In the genomic region with DNA sequence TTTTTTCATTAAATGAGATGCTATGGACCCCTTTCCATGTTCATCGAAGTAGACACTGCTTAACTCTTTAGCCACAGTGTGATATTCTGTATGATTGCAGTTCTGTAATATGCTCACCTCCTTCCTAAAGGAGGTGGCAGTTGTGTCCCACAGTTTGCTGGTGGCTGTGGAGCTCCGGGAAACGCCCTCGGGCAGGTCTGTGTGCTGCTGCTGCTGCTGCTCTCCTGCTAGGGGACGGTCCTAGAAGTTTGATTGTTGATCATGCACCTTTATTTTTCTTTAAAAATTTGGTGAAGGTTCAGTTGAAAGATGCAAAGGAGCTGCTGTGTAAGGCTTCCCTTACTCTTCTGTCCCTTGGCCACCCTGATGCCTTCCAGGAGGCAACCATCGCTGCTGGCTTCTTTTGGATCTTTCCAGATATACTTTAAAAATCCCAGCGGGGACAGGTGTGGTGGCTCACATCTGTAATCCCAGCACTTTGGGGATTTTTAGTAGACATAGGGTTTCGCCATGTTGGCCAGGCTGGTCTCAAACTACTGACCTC, we compare ENCODE assay signal across 26 cellular contexts. TPM values are rescaled to one million over a fixed set of nuclear protein-coding genes. Genes with fewer than 3 reads are reported as not detected.
"Had no signal": no experiment of that assay in that cellular context is flagged by ENCODE, and none has a peak within 500 bp of the region (broad histone marks: within the 10 kb centered on the region; RNA-seq: fewer than 3 reads in every experiment).

No MANE protein-coding gene starts in this region.

- H3K36me3 ChIP-seq: uterus had no signal

- H3K27ac Mint-ChIP-seq: activated CD4-positive, alpha-beta T cell treated with anti-CD3 and anti-CD28 coated beads, Interleukin-2, amount 10 ng/mL, durations not matched to agents 7 days and 5 days; activated CD8-positive, alpha-beta T cell treated with anti-CD3 and anti-CD28 coated beads, Interleukin-2, amount 10 ng/mL, durations not matched to agents 7 days and 5 days; activated naive CD8-positive, alpha-beta T cell treated with anti-CD3 and anti-CD28 coated beads for 36 hours; activated T-helper 2 cell treated with anti-CD3 and anti-CD28 coated beads, Interferon-gamma antibody, Interleukin-2, Interleukin-4, amounts not matched to agents 10 μg/mL and 5 μg/mL and 100 μg/mL, durations not matched to agents 14 hours and 24 hours and 36 hours; effector memory CD8-positive, alpha-beta T cell; stimulated activated naive CD8-positive, alpha-beta T cell treated with anti-CD3 and anti-CD28 coated beads, Interleukin-15, Interleukin-2, amounts not matched to agents 100 ng/mL and 50 ng/mL, for 24 hours; T-cell; T-helper 2 cell treated with Interferon-gamma antibody and Interleukin-4, amounts not matched to agents 5 μg/mL and 100 μg/mL, for 36 hours had no signal

- H3K4me1 Mint-ChIP-seq: activated CD4-positive, alpha-beta T cell treated with anti-CD3 and anti-CD28 coated beads, Interleukin-2, amount 10 ng/mL, durations not matched to agents 7 days and 5 days; activated naive CD8-positive, alpha-beta T cell treated with anti-CD3 and anti-CD28 coated beads for 36 hours; central memory CD8-positive, alpha-beta T cell; T-cell had no signal

- H3K27me3 Mint-ChIP-seq: activated CD4-positive, alpha-beta T cell treated with anti-CD3 and anti-CD28 coated beads, Interleukin-2, amount 10 ng/mL, durations not matched to agents 7 days and 5 days; activated naive CD8-positive, alpha-beta T cell treated with anti-CD3 and anti-CD28 coated beads for 36 hours; central memory CD8-positive, alpha-beta T cell; effector memory CD8-positive, alpha-beta T cell; progenitor cell of endocrine pancreas; stimulated activated naive CD8-positive, alpha-beta T cell treated with anti-CD3 and anti-CD28 coated beads, Interleukin-15, Interleukin-2, amounts not matched to agents 100 ng/mL and 50 ng/mL, for 24 hours; T-cell had no signal

- DNase-seq: activated CD4-positive, alpha-beta T cell treated with anti-CD3 and anti-CD28 coated beads, Interleukin-2, amount 10 ng/mL, durations not matched to agents 7 days and 5 days; activated CD8-positive, alpha-beta T cell treated with anti-CD3 and anti-CD28 coated beads, Interleukin-2, amount 10 ng/mL, durations not matched to agents 7 days and 5 days; activated naive CD4-positive, alpha-beta T cell treated with Interleukin-2 at 50 U/mL for 16 hours; activated naive CD8-positive, alpha-beta T cell treated with anti-CD3 and anti-CD28 coated beads for 36 hours; activated T-cell treated with anti-CD3 and anti-CD28 coated beads, Interleukin-2, amount 50 U/mL, for 4 hours; colonic mucosa; effector memory CD8-positive, alpha-beta T cell; hypothalamus; left ventricle myocardium superior; occipital lobe; retina; T-cell; transverse colon; uterus had no signal

- H3K4me3 ChIP-seq: colonic mucosa, dorsolateral prefrontal cortex, esophagus muscularis mucosa, transverse colon, uterus had no signal

- H3K9me3 ChIP-seq: colonic mucosa, esophagus muscularis mucosa, transverse colon, uterus had no signal

- H3K4me1 ChIP-seq: colonic mucosa, transverse colon, uterus had no signal

- H3K4me3 Mint-ChIP-seq: activated CD4-positive, alpha-beta T cell treated with anti-CD3 and anti-CD28 coated beads, Interleukin-2, amount 10 ng/mL, durations not matched to agents 7 days and 5 days; activated CD8-positive, alpha-beta T cell treated with anti-CD3 and anti-CD28 coated beads, Interleukin-2, amount 10 ng/mL, durations not matched to agents 7 days and 5 days; activated naive CD8-positive, alpha-beta T cell treated with anti-CD3 and anti-CD28 coated beads for 36 hours; activated T-cell treated with anti-CD3 and anti-CD28 coated beads, Interleukin-2, amount 50 U/mL, for 4 hours; central memory CD8-positive, alpha-beta T cell; effector memory CD8-positive, alpha-beta T cell; nephron; stimulated activated naive CD8-positive, alpha-beta T cell treated with anti-CD3 and anti-CD28 coated beads, Interleukin-15, Interleukin-2, amounts not matched to agents 100 ng/mL and 50 ng/mL, for 24 hours; T-cell; T-helper 2 cell treated with Interferon-gamma antibody and Interleukin-4, amounts not matched to agents 5 μg/mL and 100 μg/mL, for 36 hours had no signal

- H3K27me3 ChIP-seq: colonic mucosa, dorsolateral prefrontal cortex, esophagus muscularis mucosa, transverse colon, uterus had no signal

- FAIRE-seq: astrocyte, frontal cortex had no signal

- H3K9me3 Mint-ChIP-seq: activated CD4-positive, alpha-beta T cell treated with anti-CD3 and anti-CD28 coated beads, Interleukin-2, amount 10 ng/mL, durations not matched to agents 7 days and 5 days; activated naive CD8-positive, alpha-beta T cell treated with anti-CD3 and anti-CD28 coated beads for 36 hours; activated T-cell treated with anti-CD3 and anti-CD28 coated beads, Interleukin-2, amount 50 U/mL, for 4 hours; activated T-helper 2 cell treated with anti-CD3 and anti-CD28 coated beads, Interferon-gamma antibody, Interleukin-2, Interleukin-4, amounts not matched to agents 10 μg/mL and 5 μg/mL and 100 μg/mL, durations not matched to agents 14 hours and 24 hours and 36 hours; central memory CD8-positive, alpha-beta T cell; effector memory CD8-positive, alpha-beta T cell; nephron; stimulated activated naive CD8-positive, alpha-beta T cell treated with anti-CD3 and anti-CD28 coated beads, Interleukin-15, Interleukin-2, amounts not matched to agents 100 ng/mL and 50 ng/mL, for 24 hours; T-cell; T-helper 2 cell treated with Interferon-gamma antibody and Interleukin-4, amounts not matched to agents 5 μg/mL and 100 μg/mL, for 36 hours had no signal

- H3K27ac ChIP-seq: colonic mucosa, esophagus muscularis mucosa, uterus, VCaP had no signal

- H3K36me3 Mint-ChIP-seq: activated naive CD8-positive, alpha-beta T cell treated with anti-CD3 and anti-CD28 coated beads for 36 hours had no signal

- ATAC-seq: activated CD4-positive, CD25-positive, alpha-beta regulatory T cell treated with anti-CD3 and anti-CD28 coated beads, Interleukin-2, amount 50 U/mL, for 24 hours; activated CD8-positive, alpha-beta T cell treated with anti-CD3 and anti-CD28 coated beads, Interleukin-2, amount 10 ng/mL, durations not matched to agents 7 days and 5 days; activated T-cell treated with anti-CD3 and anti-CD28 coated beads, Interleukin-2, amount 50 U/mL, for 4 hours; effector memory CD8-positive, alpha-beta T cell; T-cell had no signal

RNA-seq across cellular contexts. Expression of gene CLEC18A, which starts 8.4 kb away (rescaled TPM):
- total RNA-seq: occipital lobe had no signal
